ENCODE assay signal across 1 cellular context in genomic region chr11:2420502-2421225, GRCh38.
TF ChIP-seq lines count a peak whose summit lies in the region.

No MANE protein-coding gene starts in this region.

TF ChIP-seq in HEK293, 187 proteins besides CTCF, POLR2A, EP300 and RAD21 (continued from another document):
- TF ChIP-seq ZNF404 (tag by site-specific recombination; IDR thresholded peaks at IDR 0.05): no peak
- TF ChIP-seq, protein P1, sequence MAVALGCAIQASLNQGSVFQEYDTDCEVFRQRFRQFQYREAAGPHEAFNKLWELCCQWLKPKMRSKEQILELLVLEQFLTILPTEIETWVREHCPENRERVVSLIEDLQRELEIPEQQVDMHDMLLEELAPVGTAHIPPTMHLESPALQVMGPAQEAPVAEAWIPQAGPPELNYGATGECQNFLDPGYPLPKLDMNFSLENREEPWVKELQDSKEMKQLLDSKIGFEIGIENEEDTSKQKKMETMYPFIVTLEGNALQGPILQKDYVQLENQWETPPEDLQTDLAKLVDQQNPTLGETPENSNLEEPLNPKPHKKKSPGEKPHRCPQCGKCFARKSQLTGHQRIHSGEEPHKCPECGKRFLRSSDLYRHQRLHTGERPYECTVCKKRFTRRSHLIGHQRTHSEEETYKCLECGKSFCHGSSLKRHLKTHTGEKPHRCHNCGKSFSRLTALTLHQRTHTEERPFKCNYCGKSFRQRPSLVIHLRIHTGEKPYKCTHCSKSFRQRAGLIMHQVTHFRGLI (tag by site-specific recombination; IDR thresholded peaks at IDR 0.05): no peak
- no peak for TF ChIP-seq ZNF48 (tag by site-specific recombination; IDR thresholded peaks at IDR 0.05)
- TF ChIP-seq ZFHX2 (tag by site-specific recombination; conservative IDR thresholded peaks at IDR 0.05): no peak
- TF ChIP-seq ZNF654 (tag by site-specific recombination; IDR thresholded peaks at IDR 0.05; ENCODE audit: low read depth): peak; percentile 74
- TF ChIP-seq BCL11B (tag by site-specific recombination; IDR thresholded peaks at IDR 0.05; ENCODE audit: low read depth): no peak
- TF ChIP-seq ZNF585B (tag by site-specific recombination; IDR thresholded peaks at IDR 0.05): no peak
- no peak for TF ChIP-seq YY2 (tag by site-specific recombination; IDR thresholded peaks at IDR 0.05)
- TF ChIP-seq, protein P2, sequence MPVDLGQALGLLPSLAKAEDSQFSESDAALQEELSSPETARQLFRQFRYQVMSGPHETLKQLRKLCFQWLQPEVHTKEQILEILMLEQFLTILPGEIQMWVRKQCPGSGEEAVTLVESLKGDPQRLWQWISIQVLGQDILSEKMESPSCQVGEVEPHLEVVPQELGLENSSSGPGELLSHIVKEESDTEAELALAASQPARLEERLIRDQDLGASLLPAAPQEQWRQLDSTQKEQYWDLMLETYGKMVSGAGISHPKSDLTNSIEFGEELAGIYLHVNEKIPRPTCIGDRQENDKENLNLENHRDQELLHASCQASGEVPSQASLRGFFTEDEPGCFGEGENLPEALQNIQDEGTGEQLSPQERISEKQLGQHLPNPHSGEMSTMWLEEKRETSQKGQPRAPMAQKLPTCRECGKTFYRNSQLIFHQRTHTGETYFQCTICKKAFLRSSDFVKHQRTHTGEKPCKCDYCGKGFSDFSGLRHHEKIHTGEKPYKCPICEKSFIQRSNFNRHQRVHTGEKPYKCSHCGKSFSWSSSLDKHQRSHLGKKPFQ (tag by site-specific recombination; IDR thresholded peaks at IDR 0.05): no peak
- TF ChIP-seq, protein P3, sequence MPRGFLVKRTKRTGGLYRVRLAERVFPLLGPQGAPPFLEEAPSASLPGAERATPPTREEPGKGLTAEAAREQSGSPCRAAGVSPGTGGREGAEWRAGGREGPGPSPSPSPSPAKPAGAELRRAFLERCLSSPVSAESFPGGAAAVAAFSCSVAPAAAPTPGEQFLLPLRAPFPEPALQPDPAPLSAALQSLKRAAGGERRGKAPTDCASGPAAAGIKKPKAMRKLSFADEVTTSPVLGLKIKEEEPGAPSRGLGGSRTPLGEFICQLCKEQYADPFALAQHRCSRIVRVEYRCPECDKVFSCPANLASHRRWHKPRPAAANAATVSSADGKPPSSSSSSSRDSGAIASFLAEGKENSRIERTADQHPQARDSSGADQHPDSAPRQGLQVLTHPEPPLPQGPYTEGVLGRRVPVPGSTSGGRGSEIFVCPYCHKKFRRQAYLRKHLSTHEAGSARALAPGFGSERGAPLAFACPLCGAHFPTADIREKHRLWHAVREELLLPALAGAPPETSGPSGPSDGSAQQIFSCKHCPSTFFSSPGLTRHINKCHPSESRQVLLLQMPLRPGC (tag by site-specific recombination; IDR thresholded peaks at IDR 0.05): no peak
- TF ChIP-seq ZNF521 (tag by site-specific recombination; IDR thresholded peaks at IDR 0.05): no peak
- no peak for TF ChIP-seq ZNF221 (tag by site-specific recombination; IDR thresholded peaks at IDR 0.05; ENCODE audit: borderline replicate concordance)
- TF ChIP-seq ZNF2 (tag by site-specific recombination; IDR thresholded peaks at IDR 0.05): 0 out of 2 replicates have a peak, but pooled peaks have one; percentile 38
- TF ChIP-seq, protein P4, sequence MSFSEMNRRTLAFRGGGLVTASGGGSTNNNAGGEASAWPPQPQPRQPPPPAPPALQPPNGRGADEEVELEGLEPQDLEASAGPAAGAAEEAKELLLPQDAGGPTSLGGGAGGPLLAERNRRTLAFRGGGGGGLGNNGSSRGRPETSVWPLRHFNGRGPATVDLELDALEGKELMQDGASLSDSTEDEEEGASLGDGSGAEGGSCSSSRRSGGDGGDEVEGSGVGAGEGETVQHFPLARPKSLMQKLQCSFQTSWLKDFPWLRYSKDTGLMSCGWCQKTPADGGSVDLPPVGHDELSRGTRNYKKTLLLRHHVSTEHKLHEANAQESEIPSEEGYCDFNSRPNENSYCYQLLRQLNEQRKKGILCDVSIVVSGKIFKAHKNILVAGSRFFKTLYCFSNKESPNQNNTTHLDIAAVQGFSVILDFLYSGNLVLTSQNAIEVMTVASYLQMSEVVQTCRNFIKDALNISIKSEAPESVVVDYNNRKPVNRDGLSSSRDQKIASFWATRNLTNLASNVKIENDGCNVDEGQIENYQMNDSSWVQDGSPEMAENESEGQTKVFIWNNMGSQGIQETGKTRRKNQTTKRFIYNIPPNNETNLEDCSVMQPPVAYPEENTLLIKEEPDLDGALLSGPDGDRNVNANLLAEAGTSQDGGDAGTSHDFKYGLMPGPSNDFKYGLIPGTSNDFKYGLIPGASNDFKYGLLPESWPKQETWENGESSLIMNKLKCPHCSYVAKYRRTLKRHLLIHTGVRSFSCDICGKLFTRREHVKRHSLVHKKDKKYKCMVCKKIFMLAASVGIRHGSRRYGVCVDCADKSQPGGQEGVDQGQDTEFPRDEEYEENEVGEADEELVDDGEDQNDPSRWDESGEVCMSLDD (tag by site-specific recombination; IDR thresholded peaks at IDR 0.05): peak; percentile 58; the same call in 1 of the 2 replicates
- no peak for TF ChIP-seq KLF7 (tag by site-specific recombination; IDR thresholded peaks at IDR 0.05; ENCODE audit: borderline replicate concordance)
- TF ChIP-seq ZNF223 (tag by site-specific recombination; IDR thresholded peaks at IDR 0.05): no peak
- TF ChIP-seq ZNF354C (tag by site-specific recombination; IDR thresholded peaks at IDR 0.05; ENCODE audit: borderline replicate concordance, low read depth): no peak
- TF ChIP-seq ZNF140 (tag by site-specific recombination; IDR thresholded peaks at IDR 0.05): no peak
- no peak for TF ChIP-seq YY1 (tag by site-specific recombination; IDR thresholded peaks at IDR 0.05)
- peak; percentile 15 for TF ChIP-seq ZBTB26 (tag by site-specific recombination; optimal IDR thresholded peaks at IDR 0.05)
- TF ChIP-seq ZNF792 (tag by site-specific recombination; IDR thresholded peaks at IDR 0.05): no peak
- TF ChIP-seq, protein P5, sequence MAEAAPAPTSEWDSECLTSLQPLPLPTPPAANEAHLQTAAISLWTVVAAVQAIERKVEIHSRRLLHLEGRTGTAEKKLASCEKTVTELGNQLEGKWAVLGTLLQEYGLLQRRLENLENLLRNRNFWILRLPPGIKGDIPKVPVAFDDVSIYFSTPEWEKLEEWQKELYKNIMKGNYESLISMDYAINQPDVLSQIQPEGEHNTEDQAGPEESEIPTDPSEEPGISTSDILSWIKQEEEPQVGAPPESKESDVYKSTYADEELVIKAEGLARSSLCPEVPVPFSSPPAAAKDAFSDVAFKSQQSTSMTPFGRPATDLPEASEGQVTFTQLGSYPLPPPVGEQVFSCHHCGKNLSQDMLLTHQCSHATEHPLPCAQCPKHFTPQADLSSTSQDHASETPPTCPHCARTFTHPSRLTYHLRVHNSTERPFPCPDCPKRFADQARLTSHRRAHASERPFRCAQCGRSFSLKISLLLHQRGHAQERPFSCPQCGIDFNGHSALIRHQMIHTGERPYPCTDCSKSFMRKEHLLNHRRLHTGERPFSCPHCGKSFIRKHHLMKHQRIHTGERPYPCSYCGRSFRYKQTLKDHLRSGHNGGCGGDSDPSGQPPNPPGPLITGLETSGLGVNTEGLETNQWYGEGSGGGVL (tag by site-specific recombination; IDR thresholded peaks at IDR 0.05): no peak
- no peak for TF ChIP-seq ZNF510 (tag by site-specific recombination; IDR thresholded peaks at IDR 0.05; ENCODE audit: insufficient replicate concordance)
- TF ChIP-seq ZBTB48 (tag by site-specific recombination; IDR thresholded peaks at IDR 0.05): peak; percentile 26; the same call in 1 of the 2 replicates
- TF ChIP-seq PATZ1 (tag by site-specific recombination; IDR thresholded peaks at IDR 0.05): peak; percentile 50; the same call in 1 of the 2 replicates
- TF ChIP-seq ZBTB44 (tag by site-specific recombination; IDR thresholded peaks at IDR 0.05): no peak
- TF ChIP-seq, protein P6, sequence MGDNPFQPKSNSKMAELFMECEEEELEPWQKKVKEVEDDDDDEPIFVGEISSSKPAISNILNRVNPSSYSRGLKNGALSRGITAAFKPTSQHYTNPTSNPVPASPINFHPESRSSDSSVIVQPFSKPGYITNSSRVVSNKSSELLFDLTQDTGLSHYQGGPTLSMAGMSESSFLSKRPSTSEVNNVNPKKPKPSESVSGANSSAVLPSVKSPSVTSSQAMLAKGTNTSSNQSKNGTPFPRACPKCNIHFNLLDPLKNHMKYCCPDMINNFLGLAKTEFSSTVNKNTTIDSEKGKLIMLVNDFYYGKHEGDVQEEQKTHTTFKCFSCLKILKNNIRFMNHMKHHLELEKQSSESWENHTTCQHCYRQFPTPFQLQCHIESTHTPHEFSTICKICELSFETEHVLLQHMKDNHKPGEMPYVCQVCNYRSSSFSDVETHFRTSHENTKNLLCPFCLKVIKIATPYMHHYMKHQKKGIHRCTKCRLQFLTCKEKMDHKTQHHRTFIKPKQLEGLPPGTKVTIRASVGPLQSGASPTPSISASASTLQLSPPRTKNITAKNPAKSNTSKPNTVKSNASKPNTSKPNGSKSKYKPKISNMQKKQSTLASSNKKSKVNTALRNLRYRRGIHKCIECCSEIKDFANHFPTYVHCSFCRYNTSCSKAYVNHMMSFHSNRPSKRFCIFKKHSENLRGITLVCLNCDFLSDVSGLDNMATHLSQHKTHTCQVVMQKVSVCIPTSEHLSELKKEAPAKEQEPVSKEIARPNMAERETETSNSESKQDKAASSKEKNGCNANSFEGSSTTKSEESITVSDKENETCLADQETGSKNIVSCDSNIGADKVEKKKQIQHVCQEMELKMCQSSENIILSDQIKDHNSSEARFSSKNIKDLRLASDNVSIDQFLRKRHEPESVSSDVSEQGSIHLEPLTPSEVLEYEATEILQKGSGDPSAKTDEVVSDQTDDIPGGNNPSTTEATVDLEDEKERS (tag by site-specific recombination; IDR thresholded peaks at IDR 0.05): no peak
- no peak for TF ChIP-seq OSR2 (tag by site-specific recombination; IDR thresholded peaks at IDR 0.05)
- no peak for TF ChIP-seq ZSCAN16 (tag by site-specific recombination; IDR thresholded peaks at IDR 0.05)
- TF ChIP-seq, protein P7, sequence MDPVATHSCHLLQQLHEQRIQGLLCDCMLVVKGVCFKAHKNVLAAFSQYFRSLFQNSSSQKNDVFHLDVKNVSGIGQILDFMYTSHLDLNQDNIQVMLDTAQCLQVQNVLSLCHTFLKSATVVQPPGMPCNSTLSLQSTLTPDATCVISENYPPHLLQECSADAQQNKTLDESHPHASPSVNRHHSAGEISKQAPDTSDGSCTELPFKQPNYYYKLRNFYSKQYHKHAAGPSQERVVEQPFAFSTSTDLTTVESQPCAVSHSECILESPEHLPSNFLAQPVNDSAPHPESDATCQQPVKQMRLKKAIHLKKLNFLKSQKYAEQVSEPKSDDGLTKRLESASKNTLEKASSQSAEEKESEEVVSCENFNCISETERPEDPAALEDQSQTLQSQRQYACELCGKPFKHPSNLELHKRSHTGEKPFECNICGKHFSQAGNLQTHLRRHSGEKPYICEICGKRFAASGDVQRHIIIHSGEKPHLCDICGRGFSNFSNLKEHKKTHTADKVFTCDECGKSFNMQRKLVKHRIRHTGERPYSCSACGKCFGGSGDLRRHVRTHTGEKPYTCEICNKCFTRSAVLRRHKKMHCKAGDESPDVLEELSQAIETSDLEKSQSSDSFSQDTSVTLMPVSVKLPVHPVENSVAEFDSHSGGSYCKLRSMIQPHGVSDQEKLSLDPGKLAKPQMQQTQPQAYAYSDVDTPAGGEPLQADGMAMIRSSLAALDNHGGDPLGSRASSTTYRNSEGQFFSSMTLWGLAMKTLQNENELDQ (tag by site-specific recombination; IDR thresholded peaks at IDR 0.05; ENCODE audit: low read depth): no peak
- no peak for TF ChIP-seq ZNF626 (tag by site-specific recombination; IDR thresholded peaks at IDR 0.05)
- TF ChIP-seq GFI1B (tag by site-specific recombination; IDR thresholded peaks at IDR 0.05): no peak
